In genomic region chr12:117277875-117278274, GRCh38 we compare ENCODE assay signal across 17 cellular contexts.
A peak's percentile ranks its signal among the peaks of the same experiment; 100 is the strongest.
DNase-seq lines count a peak whose midpoint lies in the region; ATAC-seq, FAIRE-seq and TF ChIP-seq lines count a peak whose summit lies in the region.
"Had no signal": no experiment of that assay in that cellular context is flagged by ENCODE, and none has a peak within 500 bp of the region (broad histone marks: within the 10 kb centered on the region; RNA-seq: fewer than 3 reads in every experiment).

No MANE protein-coding gene starts in this region.

- no peak overlapping the region for H3K14ac ChIP-seq in H9 (ENCODE audit: insufficient read depth, low read length)
- no peak overlapping the region for H3K14ac ChIP-seq in H1 (ENCODE audit: insufficient read length)

- no peaks in the 10 kb centered on the region for H3K23me2 ChIP-seq in H9 (ENCODE audit: insufficient read length, low read depth, low read length, poor library complexity, severe bottlenecking)
- no peaks in the 10 kb centered on the region for H3K23me2 ChIP-seq in H1 (ENCODE audit: low read depth, low read length)

- H2BK15ac ChIP-seq in H9 (ENCODE audit: low read depth, low read length) (no peak overlapping the region), H1 (ENCODE audit: low read length) (no peak overlapping the region)

- H2BK120ac ChIP-seq in H9 (ENCODE audit: low read depth, low read length, poor library complexity, severe bottlenecking) = no peak overlapping the region
- no peak overlapping the region for H2BK120ac ChIP-seq in H1 (replicated peaks; ENCODE audit: low read depth, low read length)

- H4K20me1 ChIP-seq in H9 (ENCODE audit: control insufficient read depth, insufficient read depth, insufficient read length) (no peaks in the 10 kb centered on the region), H1 (replicated peaks in 1 of 2; ENCODE audit: control insufficient read depth in 1 of 2, insufficient read depth in 2 of 2, low read length in 2 of 2) (no peaks in the 10 kb centered on the region), PC-3 (ENCODE audit: low read length) (no peaks in the 10 kb centered on the region)

- CTCF ChIA-PET in A549 (lab: Yijun Ruan, JAX) (interaction anchor here (1.1 to 1.7 kb wide), 3 partner anchors 9 to 65 kb away, joined by 3 to 5 read pairs (median 3); no protein-coding TSS in a partner anchor), H1 (lab: Charles Lee; ENCODE audit: partially characterized antibody) (interaction anchor here (0.5 to 1.6 kb wide), 7 partner anchors 14 to 91 kb away, joined by 3 to 7 read pairs (median 4); no protein-coding TSS in a partner anchor), PC-3 (lab: Charles Lee) (no interaction called here)

- H3K79me2 ChIP-seq in H9 (ENCODE audit: insufficient read depth, low read length) (no peaks in the 10 kb centered on the region), H1 (ENCODE audit: control insufficient read depth in 1 of 2, insufficient read depth in 2 of 2, low read length in 2 of 2) (no peaks in the 10 kb centered on the region), PC-3 (ENCODE audit: low read length) (no peaks in the 10 kb centered on the region)

- TF ChIP-seq EP300 in A549 (IDR thresholded peaks at IDR 0.05) (no peak), H1 (IDR thresholded peaks at IDR 0.05; ENCODE audit: borderline replicate concordance in 1 of 2, low read depth in 2 of 2, low read length in 2 of 2) (no peak)

- no peak overlapping the region for H3K27ac ChIP-seq in A549
- H3K27ac ChIP-seq in H9 (ENCODE audit: insufficient read length, low read depth, low read length) = no peak overlapping the region
- H3K27ac ChIP-seq in H1 (ENCODE audit: low read depth, low read length) = no peak overlapping the region
- no peak overlapping the region for H3K27ac ChIP-seq in adrenal gland
- no peak overlapping the region for H3K27ac ChIP-seq in PC-3 (ENCODE audit: low read length)

- H3F3A ChIP-seq in PC-3 (ENCODE audit: low read length, unreplicated experiment) = no peaks in the 10 kb centered on the region

- H3K56ac ChIP-seq in H9 (ENCODE audit: insufficient read length, low read depth, low read length) (no peak overlapping the region), H1 (replicated peaks; ENCODE audit: insufficient read length, low read depth, low read length) (no peak overlapping the region)

- peaks cover 0 to 4% (median 0%) of the 10 kb centered on the region in 3 experiments; a peak in 1 of 7 replicates for H3K36me3 Mint-ChIP-seq in H9 (ENCODE audit: insufficient read depth in 1 of 3, low read depth in 3 of 3)
- H3K36me3 Mint-ChIP-seq: CD14-positive monocyte; CD8-positive, alpha-beta T cell had no signal

- no peaks in the 10 kb centered on the region for H3K27me3 ChIP-seq in H9 (ENCODE audit: insufficient read depth, low read length)
- H3K27me3 ChIP-seq in H1 (replicated peaks in 1 of 4; ENCODE audit: control insufficient read depth in 3 of 4, extremely low read depth in 1 of 4, insufficient read depth in 3 of 4, low read length in 3 of 4) = no peaks in the 10 kb centered on the region
- H3K27me3 ChIP-seq in adrenal gland = peaks cover 8% of the 10 kb centered on the region
- no peaks in the 10 kb centered on the region for H3K27me3 ChIP-seq in PC-3 (ENCODE audit: low read length)

- 46% methylated on average over 7 of the region's 7 CpGs for whole genome bisulfite sequencing in A549 (ENCODE audit: missing lambda C conversion rate)
- WGBS in H9 (ENCODE audit: extremely low coverage, insufficient read length, low lambda C conversion rate) = no CpG with 5 or more reads among the region's 7 CpGs
- 81% methylated on average over 7 of the region's 7 CpGs; no CpG with 5 or more reads in 1 of the 2 experiments for WGBS in H1 (ENCODE audit: extremely low coverage in 1 of 2, insufficient coverage in 1 of 2, insufficient read length in 1 of 2, insufficient replicate concordance in 2 of 2, low coverage in 1 of 2, low lambda C conversion rate in 2 of 2, missing lambda C conversion rate in 1 of 2), 2 experiments
- WGBS in adrenal gland, 4 donors = 37 to 59% (median 43%) methylated on average over 6 to 7 of the region's 7 CpGs

- FAIRE-seq in A549 (lab: Jason Lieb, UNC) (no peak), H1 (lab: Jason Lieb, UNC) (no peak), RCC 7860 (lab: Jason Lieb, UNC) (no peak)
- FAIRE-seq: D721Med, GM12891 had no signal

- TF ChIP-seq POLR2A in A549 (IDR thresholded peaks at IDR 0.05; ENCODE audit: low read length) = no peak
- TF ChIP-seq POLR2A in H1 (IDR thresholded peaks at IDR 0.05; ENCODE audit: control extremely low read depth in 1 of 2, low read depth in 2 of 2, low read length in 2 of 2) = no peak
- no peak for TF ChIP-seq POLR2A in adrenal gland (IDR thresholded peaks at IDR 0.05)

- H2BK20ac ChIP-seq in H9 (ENCODE audit: low read depth, low read length, poor library complexity, severe bottlenecking) (no peak overlapping the region), H1 (ENCODE audit: low read length) (peak overlapping the region; percentile 80)

- no TSS peak for BruUV-seq in PC-3 (replicated peaks; lab: Mats Ljungman, UMichigan)

- POLR2A ChIA-PET in A549 (lab: Yijun Ruan, JAX) (no interaction called here), H1 (lab: Charles Lee; ENCODE audit: partially characterized antibody) (interaction anchor here (1.5 kb wide), 1 partner anchor 11 kb away, joined by 3 read pairs; no protein-coding TSS in a partner anchor), PC-3 (lab: Charles Lee; ENCODE audit: unreplicated experiment) (no interaction called here)

- ATAC-seq in A549 = peak; percentile 43 to 76; a peak in 4 of 6 replicates
- ATAC-seq in PC-3 = no peak
- ATAC-seq: CD8-positive, alpha-beta T cell had no signal

- no peak overlapping the region for H2BK12ac ChIP-seq in H9 (ENCODE audit: insufficient read length, low read depth, low read length)
- H2BK12ac ChIP-seq in H1 (ENCODE audit: low read depth, low read length) = 0 out of 2 replicates have a peak overlapping the region, but pooled peaks have one; percentile 75

- H3K79me1 ChIP-seq in H9 (ENCODE audit: insufficient read depth, low read depth, low read length, poor library complexity, severe bottlenecking) (no peaks in the 10 kb centered on the region), H1 (ENCODE audit: low read depth, low read length) (no peaks in the 10 kb centered on the region)

- H3K36me3 ChIP-seq in H1 (ENCODE audit: control insufficient read depth in 2 of 4, insufficient read depth in 4 of 4, low read length in 3 of 4) (no peaks in the 10 kb centered on the region), adrenal gland (replicated peaks in 1 of 2) (no peaks in the 10 kb centered on the region), PC-3 (ENCODE audit: low read depth, low read length) (no peaks in the 10 kb centered on the region)

- no peak overlapping the region for H3K4me3 Mint-ChIP-seq in H9
- H3K4me3 Mint-ChIP-seq: CD14-positive monocyte; CD8-positive, alpha-beta T cell had no signal

- H3K4ac ChIP-seq in H9 (ENCODE audit: low read depth, low read length) (no peak overlapping the region), H1 (replicated peaks; ENCODE audit: insufficient read length, low read depth, low read length) (no peak overlapping the region)

- H2AK5ac ChIP-seq in H9 (ENCODE audit: insufficient read length, low read length) = no peak overlapping the region
- 0 out of 2 replicates have a peak overlapping the region, but pooled peaks have one; percentile 10 for H2AK5ac ChIP-seq in H1 (ENCODE audit: low read depth, low read length)

- peak overlapping the region in 1 of 3 experiments; percentile 85; a peak in 2 of 7 replicates for H3K27ac Mint-ChIP-seq in H9
- H3K27ac Mint-ChIP-seq: CD14-positive monocyte; CD8-positive, alpha-beta T cell had no signal

- H4K91ac ChIP-seq in H9 (ENCODE audit: insufficient read length, low read depth, low read length) (no peak overlapping the region), H1 (replicated peaks; ENCODE audit: insufficient read length, low read length) (no peak overlapping the region)

- H3T11ph ChIP-seq in H9 (ENCODE audit: low read length) = no peak overlapping the region

- no peaks in the 10 kb centered on the region for H3K9me2 ChIP-seq in PC-3 (replicated peaks; ENCODE audit: low read length)

- no peak overlapping the region for H3K9ac ChIP-seq in H9 (ENCODE audit: extremely low read depth, insufficient read length, low read length)
- H3K9ac ChIP-seq in H1 (replicated peaks in 1 of 4; ENCODE audit: extremely low read depth in 1 of 4, low read depth in 3 of 4, low read length in 3 of 4) = no peak overlapping the region
- no peak overlapping the region for H3K9ac ChIP-seq in PC-3 (ENCODE audit: low read length)

- no peak overlapping the region for H2BK5ac ChIP-seq in H9 (ENCODE audit: insufficient read length, low read length)
- H2BK5ac ChIP-seq in H1 (ENCODE audit: low read depth, low read length) = no peak overlapping the region

- H3K18ac ChIP-seq in H9 (ENCODE audit: insufficient read length, low read depth, low read length) = no peak overlapping the region
- 0 out of 2 replicates have a peak overlapping the region, but pooled peaks have one; percentile 32 for H3K18ac ChIP-seq in H1 (ENCODE audit: extremely low read depth, low read length)

- H3K4me2 ChIP-seq in A549 (no peak overlapping the region), H9 (ENCODE audit: insufficient read depth, insufficient read length, low read length) (no peak overlapping the region), H1 (ENCODE audit: insufficient read depth in 1 of 2, low read depth in 2 of 2, low read length in 2 of 2) (no peak overlapping the region; a peak in 1 of 4 replicates), PC-3 (ENCODE audit: low read length) (no peak overlapping the region)

- no peaks in the 10 kb centered on the region; the same call in 1 of the 2 replicates for H3K27me3 Mint-ChIP-seq in H9 (ENCODE audit: low read depth)

- no peak overlapping the region for H3K4me3 ChIP-seq in A549
- no peak overlapping the region for H3K4me3 ChIP-seq in H1 (ENCODE audit: extremely low read depth in 1 of 4, insufficient read depth in 2 of 4, low read depth in 3 of 4, low read length in 4 of 4)
- no peak overlapping the region for H3K4me3 ChIP-seq in adrenal gland
- H3K4me3 ChIP-seq in PC-3 (ENCODE audit: low read length) = no peak overlapping the region

- H3K9me3 ChIP-seq in A549 (no peaks in the 10 kb centered on the region), H9 (ENCODE audit: control insufficient read depth, low read depth, low read length) (no peaks in the 10 kb centered on the region), H1 (ENCODE audit: insufficient read depth in 2 of 2, low read depth in 1 of 2, low read length in 1 of 2) (no peaks in the 10 kb centered on the region), adrenal gland (replicated peaks in 1 of 3) (no peaks in the 10 kb centered on the region), PC-3 (ENCODE audit: low read length) (no peaks in the 10 kb centered on the region)

- DNase-seq in A549 (ENCODE audit: low read depth in 1 of 2, low spot score in 1 of 2) (no peak), H9 (peak; percentile 68), H1 (ENCODE audit: low read depth in 1 of 2, low spot score in 2 of 2) (peak in 1 of 2 experiments; percentile 56), iPS-NIHi7 (ENCODE audit: extremely low spot score) (peak; percentile 38), adrenal gland (no peak), RCC 7860 (ENCODE audit: low spot score) (no peak), PC-3 (no peak)
- DNase-seq: CD8-positive, alpha-beta T cell; COR-L47; DMS153; DMS79 treated with DMSO at 0.1 percent for 48 hours; EL; GOT3; IMR-90 had no signal

- H2AFZ ChIP-seq in H9 (ENCODE audit: low read length) = no peak overlapping the region
- no peak overlapping the region for H2AFZ ChIP-seq in H1 (ENCODE audit: low read length)
- no peak overlapping the region for H2AFZ ChIP-seq in PC-3 (ENCODE audit: low read length)

- peaks cover 23 to 24% of the 10 kb centered on the region in 2 experiments for H3K4me1 Mint-ChIP-seq in H9
- H3K4me1 Mint-ChIP-seq: CD14-positive monocyte had no signal

- H4K8ac ChIP-seq in H9 (replicated peaks; ENCODE audit: insufficient read length, low read depth, low read length) (no peak overlapping the region), H1 (ENCODE audit: extremely low read depth, insufficient read depth, low read length) (no peak overlapping the region)

- TF ChIP-seq CTCF in A549 (IDR thresholded peaks at IDR 0.05) (no peak), H9 (conservative IDR thresholded peaks at IDR 0.05) (peak; percentile 41; the same call in 2 of the 3 replicates), H1 (IDR thresholded peaks at IDR 0.05; ENCODE audit: control extremely low read depth in 1 of 3, insufficient read depth in 1 of 3, low read depth in 1 of 3, low read length in 3 of 3) (peak in 2 of 3 experiments; percentile 33 to 34; a peak in 2 of 4 replicates), adrenal gland (IDR thresholded peaks at IDR 0.05) (no peak), PC-3 (conservative IDR thresholded peaks at IDR 0.05; ENCODE audit: low read depth, low read length) (no peak)

- H3K23ac ChIP-seq in H9 (ENCODE audit: insufficient read length, low read depth, low read length) (no peak overlapping the region), H1 (ENCODE audit: insufficient read length) (no peak overlapping the region)

- intact Hi-C loops in adrenal gland (cut with DNase I) = no loop called here
- intact Hi-C loops in PC-3 (cut with micrococcal nuclease) = no loop called here

- no peaks in the 10 kb centered on the region; a peak in 2 of 5 replicates for H3K9me3 Mint-ChIP-seq in H9

- no peak for TF ChIP-seq RAD21 in A549 (conservative IDR thresholded peaks at IDR 0.05 in 1 of 2, IDR thresholded peaks at IDR 0.05 in 1 of 2)
- TF ChIP-seq RAD21 in H1 (IDR thresholded peaks at IDR 0.05 in 1 of 2, conservative IDR thresholded peaks at IDR 0.05 in 1 of 2; ENCODE audit: low read depth in 2 of 2, low read length in 2 of 2) = peak; percentile 11 to 32; a peak in 2 of 4 replicates

- no peaks in the 10 kb centered on the region for H3K4me1 ChIP-seq in A549
- peaks cover 3% of the 10 kb centered on the region; the same call in 1 of the 2 replicates for H3K4me1 ChIP-seq in H9 (ENCODE audit: insufficient read depth, low read length)
- peaks cover 9 to 18% (median 11%) of the 10 kb centered on the region in 4 experiments for H3K4me1 ChIP-seq in H1 (replicated peaks in 1 of 4; ENCODE audit: control insufficient read depth in 3 of 4, insufficient read depth in 4 of 4, low read length in 3 of 4)
- no peaks in the 10 kb centered on the region for H3K4me1 ChIP-seq in adrenal gland (replicated peaks in 1 of 2)
- no peaks in the 10 kb centered on the region for H3K4me1 ChIP-seq in PC-3 (ENCODE audit: insufficient read depth, low read length)

- H4K5ac ChIP-seq in H9 (ENCODE audit: insufficient read length, low read depth, low read length) = no peak overlapping the region
- H4K5ac ChIP-seq in H1 (ENCODE audit: insufficient read length, low read depth, low read length) = no peak overlapping the region

Comparison
In these comparisons a context has a peak if more than half of its experiments do, and no peak if none do; other contexts are left out.
1. DNase-seq: peak in H9 (single experiment) and iPS-NIHi7 (single experiment); none in A549 (0 of 2), adrenal gland (0 of 7), RCC 7860 (single experiment) and PC-3 (single experiment).
2. CTCF ChIP-seq: peak in H9 (single experiment) and H1 (2 of 3); none in A549 (single experiment), adrenal gland (0 of 6) and PC-3 (single experiment).
3. Of the 18 proteins assayed by ChIP-seq in both H1 and A549: peak only in H1: CTCF and RAD21; only in A549: none; in both: none; in neither: 16.